9 cellular contexts compared by ENCODE assay signal in the genomic region with DNA sequence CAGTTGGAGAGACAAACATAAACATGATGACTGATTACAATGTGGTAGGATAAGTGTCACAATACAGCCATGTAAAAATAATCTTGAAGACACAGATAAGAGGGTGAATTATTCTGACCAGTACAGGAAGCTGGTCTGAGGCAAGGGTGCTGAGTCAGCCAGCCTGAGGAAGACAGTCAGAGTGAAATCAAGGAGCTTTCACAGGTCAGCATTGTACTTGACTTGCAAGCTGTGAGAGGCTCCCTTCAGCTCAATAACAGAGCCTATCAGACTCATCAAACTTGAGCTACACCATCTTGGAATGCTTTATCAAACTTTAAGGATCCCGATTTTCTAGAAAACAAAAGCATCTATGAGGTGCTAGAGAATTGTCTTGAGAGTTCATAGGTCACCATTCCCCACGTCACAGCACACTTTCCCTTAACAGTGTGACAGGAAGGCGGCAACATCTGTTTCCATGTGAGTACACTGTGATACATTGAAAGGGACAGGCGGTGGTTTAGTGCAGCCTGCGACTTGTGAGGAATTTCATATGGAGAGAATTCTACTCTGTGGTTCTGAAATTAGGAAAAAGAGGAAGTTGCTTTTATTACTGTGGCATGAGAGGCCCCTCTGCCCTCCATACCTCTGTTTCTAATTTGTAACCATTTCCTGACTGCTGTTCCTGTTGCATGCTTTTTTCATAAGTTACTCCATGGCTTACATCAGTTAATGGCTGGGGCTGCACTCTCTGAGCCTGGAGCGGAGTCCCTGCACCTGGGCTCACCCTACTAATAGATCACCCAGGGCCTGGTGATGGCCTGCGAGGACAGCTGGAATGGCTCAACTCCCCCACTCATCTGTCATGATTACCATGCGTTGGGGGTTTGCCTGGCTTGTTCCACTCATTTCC.
A peak's percentile ranks its signal among the peaks of the same experiment; 100 is the strongest.
DNase-seq lines count a peak whose midpoint lies in the region; ATAC-seq, FAIRE-seq and TF ChIP-seq lines count a peak whose summit lies in the region.
"Had no signal": no experiment of that assay in that cellular context is flagged by ENCODE, and none has a peak within 500 bp of the region (broad histone marks: within the 10 kb centered on the region; RNA-seq: fewer than 3 reads in every experiment).

No MANE protein-coding gene starts in this region.

- POLR2A ChIA-PET in endothelial cell of umbilical vein (lab: Charles Lee), result no interaction called here

- H3K27ac ChIP-seq in endothelial cell of umbilical vein (ENCODE audit: insufficient read depth, low read depth, low read length) (peak overlapping the region; percentile 44), spleen (peak overlapping the region in 6 of 8 donors; percentile 24 to 71 (median 50)), sigmoid colon (no peak overlapping the region), esophagus muscularis mucosa (replicated peaks in 1 of 4) (no peak overlapping the region)
- H3K27ac ChIP-seq: cardiac muscle cell had no signal

- DNase-seq in EL (peak; percentile 73), KBM-7 (peak; percentile 95), endothelial cell of umbilical vein (ENCODE audit: low read depth, low spot score) (peak; percentile 68), spleen (peak; percentile 74), sigmoid colon (no peak), esophagus muscularis mucosa (ENCODE audit: extremely low spot score) (no peak), germinal center (ENCODE audit: low spot score) (no peak)

- no peaks in the 10 kb centered on the region for H3K9me1 ChIP-seq in endothelial cell of umbilical vein (replicated peaks; ENCODE audit: control insufficient read depth, extremely low read depth, insufficient read depth, low read length)

- CTCF ChIA-PET in endothelial cell of umbilical vein (lab: Charles Lee), result interaction anchor here (1.0 to 1.3 kb wide), 2 partner anchors 34 to 320 kb away, joined by 3 read pairs; no protein-coding TSS in a partner anchor

- TF ChIP-seq CTCF in endothelial cell of umbilical vein (IDR thresholded peaks at IDR 0.05; ENCODE audit: extremely low read depth in 1 of 2, insufficient read depth in 1 of 2, low read depth in 1 of 2, low read length in 2 of 2), result no peak
- TF ChIP-seq CTCF in spleen (IDR thresholded peaks at IDR 0.05 in 8 of 11, conservative IDR thresholded peaks at IDR 0.05 in 3 of 11), result no peak
- TF ChIP-seq CTCF in sigmoid colon (IDR thresholded peaks at IDR 0.05), result no peak
- TF ChIP-seq CTCF in esophagus muscularis mucosa (IDR thresholded peaks at IDR 0.05), result no peak

- H3K27me3 ChIP-seq in endothelial cell of umbilical vein (ENCODE audit: control insufficient read depth in 2 of 2, insufficient read depth in 2 of 2, low read length in 2 of 2) (no peaks in the 10 kb centered on the region), spleen (replicated peaks in 1 of 7) (no peaks in the 10 kb centered on the region), sigmoid colon (no peaks in the 10 kb centered on the region), esophagus muscularis mucosa (no peaks in the 10 kb centered on the region)
- H3K27me3 ChIP-seq: cardiac muscle cell had no signal

- H3K9me3 ChIP-seq in endothelial cell of umbilical vein (replicated peaks; ENCODE audit: control insufficient read depth, insufficient read depth, low read length) (no peaks in the 10 kb centered on the region), spleen (no peaks in the 10 kb centered on the region), sigmoid colon (no peaks in the 10 kb centered on the region), esophagus muscularis mucosa (no peaks in the 10 kb centered on the region)

- peak; percentile 78 for ATAC-seq in GM21619 (IDR thresholded peaks at IDR 0.05; ENCODE audit: unreplicated experiment)

- peak overlapping the region; percentile 33 for H3K4me2 ChIP-seq in endothelial cell of umbilical vein (ENCODE audit: insufficient read depth, low read length)

- TF ChIP-seq POLR2A in endothelial cell of umbilical vein (IDR thresholded peaks at IDR 0.05; ENCODE audit: low read depth, low read length) (no peak), spleen (IDR thresholded peaks at IDR 0.05) (no peak), sigmoid colon (IDR thresholded peaks at IDR 0.05) (no peak), esophagus muscularis mucosa (IDR thresholded peaks at IDR 0.05; ENCODE audit: low read depth) (no peak)

- H4K20me1 ChIP-seq in endothelial cell of umbilical vein (replicated peaks; ENCODE audit: control insufficient read depth, extremely low read depth, insufficient read depth, low read length), result no peaks in the 10 kb centered on the region

- WGBS in spleen, 5 donors, result 11 to 21% (median 14%) methylated on average over 8 of the region's 8 CpGs
- WGBS in sigmoid colon, 2 donors, result 38 to 74% methylated on average over 8 of the region's 8 CpGs
- 61% methylated on average over 8 of the region's 8 CpGs for WGBS in esophagus muscularis mucosa

- peaks cover 16% of the 10 kb centered on the region for H3K4me1 ChIP-seq in endothelial cell of umbilical vein (ENCODE audit: control insufficient read depth, extremely low read depth, insufficient read depth, low read length)
- peaks cover 0 to 25% (median 6%) of the 10 kb centered on the region in 6 donors for H3K4me1 ChIP-seq in spleen
- no peaks in the 10 kb centered on the region for H3K4me1 ChIP-seq in sigmoid colon
- no peaks in the 10 kb centered on the region for H3K4me1 ChIP-seq in esophagus muscularis mucosa

- in situ Hi-C loops in KBM-7 (cut with MboI; ENCODE audit: low pct_unique_long_range_greater_than_20kb, low sequenced_read_pairs), result no loop called here

- intact Hi-C loops in endothelial cell of umbilical vein (cut with micrococcal nuclease) (no loop called here), spleen (cut with DNase I; ENCODE audit: low total_unique reads) (no loop called here), sigmoid colon (cut with DNase I) (no loop called here), esophagus muscularis mucosa (cut with DNase I) (no loop called here)

- no peak for TF ChIP-seq EP300 in sigmoid colon (IDR thresholded peaks at IDR 0.05)
- TF ChIP-seq EP300 in esophagus muscularis mucosa (IDR thresholded peaks at IDR 0.05), result no peak

- peak; percentile 92 for FAIRE-seq in endothelial cell of umbilical vein (lab: Jason Lieb, UNC)

- peak overlapping the region; percentile 36 for H2AFZ ChIP-seq in endothelial cell of umbilical vein (ENCODE audit: low read depth, low read length)

- dilution Hi-C loops in endothelial cell of umbilical vein (cut with MboI; ENCODE audit: extremely low pct_ligation_motif_present, low sequenced_read_pairs), result no loop called here

- H3K36me3 ChIP-seq in endothelial cell of umbilical vein (ENCODE audit: control insufficient read depth in 2 of 2, extremely low read depth in 1 of 2, insufficient read depth in 2 of 2, low read length in 2 of 2) (no peaks in the 10 kb centered on the region), spleen (no peaks in the 10 kb centered on the region), sigmoid colon (no peaks in the 10 kb centered on the region), esophagus muscularis mucosa (no peaks in the 10 kb centered on the region)
- H3K36me3 ChIP-seq: cardiac muscle cell had no signal

- no peak overlapping the region for H3K4me3 ChIP-seq in endothelial cell of umbilical vein (replicated peaks in 1 of 3; ENCODE audit: insufficient read depth in 1 of 3, low read depth in 1 of 3, low read length in 3 of 3)
- no peak overlapping the region for H3K4me3 ChIP-seq in spleen
- no peak overlapping the region for H3K4me3 ChIP-seq in sigmoid colon
- H3K4me3 ChIP-seq in esophagus muscularis mucosa, result no peak overlapping the region
- H3K4me3 ChIP-seq: cardiac muscle cell had no signal

- no TSS peak for BruUV-seq in endothelial cell of umbilical vein (replicated peaks; lab: Mats Ljungman, UMichigan)

- no peak overlapping the region for H3K9ac ChIP-seq in endothelial cell of umbilical vein (replicated peaks; ENCODE audit: extremely low read depth, insufficient read depth, low read length)

- H3K79me2 ChIP-seq in endothelial cell of umbilical vein (ENCODE audit: control insufficient read depth, insufficient read depth, low read length), result no peaks in the 10 kb centered on the region

TF ChIP-seq in endothelial cell of umbilical vein, 7 proteins besides CTCF, POLR2A, EP300 and RAD21:
- TF ChIP-seq JUN (IDR thresholded peaks at IDR 0.05; ENCODE audit: borderline replicate concordance, insufficient read depth, insufficient read length, low read depth), result no peak
- peak; percentile 81 for TF ChIP-seq FOS (IDR thresholded peaks at IDR 0.05; ENCODE audit: borderline replicate concordance, insufficient read depth, low read length)
- TF ChIP-seq POLR2AphosphoS5 (IDR thresholded peaks at IDR 0.05; ENCODE audit: insufficient read depth, low read depth, low read length), result peak; percentile 66
- peak; percentile 91 for TF ChIP-seq GATA2 (IDR thresholded peaks at IDR 0.05; ENCODE audit: insufficient read depth, insufficient read length, low read depth, low read length)

Comparison
In these comparisons a context has a peak if more than half of its experiments do, and no peak if none do; other contexts are left out.
1. DNase-seq: peak in EL (single experiment), KBM-7 (single experiment), endothelial cell of umbilical vein (single experiment) and spleen (single experiment); none in sigmoid colon (single experiment), esophagus muscularis mucosa (single experiment) and germinal center (single experiment).
2. H3K27ac ChIP-seq: peak in endothelial cell of umbilical vein (single experiment) and spleen (6 of 8); none in sigmoid colon (0 of 4) and esophagus muscularis mucosa (0 of 4).